Comparison of ENCODE assay signal across 14 cellular contexts in the genomic region with DNA sequence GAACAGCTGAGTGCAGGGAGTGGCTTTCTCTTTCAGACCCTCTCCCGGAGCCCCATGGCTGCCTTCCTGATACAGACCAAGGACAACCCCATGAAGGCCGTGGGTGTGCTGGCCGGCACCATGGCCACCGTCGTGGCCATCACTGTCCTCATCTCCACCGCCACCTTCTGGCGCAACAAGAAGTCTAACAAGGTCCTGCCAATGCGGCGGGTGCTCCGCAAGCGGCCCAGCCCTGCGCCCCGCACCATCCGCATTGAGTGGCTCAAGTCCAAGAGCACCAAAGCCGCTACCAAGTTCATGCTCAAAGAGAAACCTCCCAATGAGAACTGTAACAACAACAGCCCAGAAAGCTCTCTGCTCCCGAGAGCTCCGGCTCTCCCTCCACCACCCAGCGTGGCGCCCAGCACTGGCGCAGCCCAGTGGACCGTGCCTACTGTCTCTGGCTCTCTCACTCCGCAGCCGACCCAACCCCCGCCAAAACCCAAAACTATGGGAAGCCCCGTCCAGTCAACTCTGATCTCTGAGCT. TPM values are rescaled to one million over a fixed set of nuclear protein-coding genes. Genes with fewer than 3 reads are reported as not detected.
DNase-seq lines count a peak whose midpoint lies in the region; ATAC-seq and TF ChIP-seq lines count a peak whose summit lies in the region.
"Had no signal": no experiment of that assay in that cellular context is flagged by ENCODE, and none has a peak within 500 bp of the region (broad histone marks: within the 10 kb centered on the region; RNA-seq: fewer than 3 reads in every experiment).

No MANE protein-coding gene starts in this region.

- intact Hi-C loops in activated CD8-positive, alpha-beta T cell treated with anti-CD3 and anti-CD28 coated beads for 36 hours (cut with micrococcal nuclease): no loop called here

- TF ChIP-seq CTCF in activated CD8-positive, alpha-beta T cell treated with anti-CD3 and anti-CD28 coated beads for 36 hours (IDR thresholded peaks at IDR 0.05): no peak
- TF ChIP-seq CTCF in progenitor cell of endocrine pancreas (IDR thresholded peaks at IDR 0.05; ENCODE audit: unreplicated experiment): no peak

- POLR2A ChIA-PET in activated CD8-positive, alpha-beta T cell treated with anti-CD3 and anti-CD28 coated beads, Interleukin-2, amount 10 ng/mL, durations not matched to agents 7 days and 5 days (lab: Charles Lee): no interaction called here
- POLR2A ChIA-PET in activated CD8-positive, alpha-beta T cell treated with anti-CD3 and anti-CD28 coated beads for 36 hours (lab: Charles Lee): no interaction called here

- H3K27me3 Mint-ChIP-seq in activated CD8-positive, alpha-beta T cell treated with anti-CD3 and anti-CD28 coated beads, Interleukin-2, amount 10 ng/mL, durations not matched to agents 7 days and 5 days (ENCODE audit: low read depth): no peaks in the 10 kb centered on the region
- no peaks in the 10 kb centered on the region for H3K27me3 Mint-ChIP-seq in activated CD8-positive, alpha-beta T cell treated with anti-CD3 and anti-CD28 coated beads for 36 hours
- H3K27me3 Mint-ChIP-seq in activated T-helper 17 cell treated with anti-CD3 and anti-CD28 coated beads, Interleukin-2, amount 50 U/mL, for 72 hours: peaks cover 10% of the 10 kb centered on the region
- peaks cover 6% of the 10 kb centered on the region for H3K27me3 Mint-ChIP-seq in progenitor cell of endocrine pancreas

- H3K4me3 Mint-ChIP-seq in activated CD8-positive, alpha-beta T cell treated with anti-CD3 and anti-CD28 coated beads, Interleukin-2, amount 10 ng/mL, durations not matched to agents 7 days and 5 days: no peak overlapping the region
- H3K4me3 Mint-ChIP-seq in activated CD8-positive, alpha-beta T cell treated with anti-CD3 and anti-CD28 coated beads for 36 hours: no peak overlapping the region
- peak overlapping the region; percentile 42 for H3K4me3 Mint-ChIP-seq in activated T-helper 17 cell treated with anti-CD3 and anti-CD28 coated beads, Interleukin-2, amount 50 U/mL, for 72 hours
- H3K4me3 Mint-ChIP-seq in progenitor cell of endocrine pancreas (ENCODE audit: low read depth): no peak overlapping the region
- H3K4me3 Mint-ChIP-seq: type B pancreatic cell had no signal

- DNase-seq in activated CD8-positive, alpha-beta T cell treated with anti-CD3 and anti-CD28 coated beads, Interleukin-2, amount 10 ng/mL, durations not matched to agents 7 days and 5 days: no peak
- DNase-seq in activated CD8-positive, alpha-beta T cell treated with anti-CD3 and anti-CD28 coated beads for 36 hours: no peak
- DNase-seq in progenitor cell of endocrine pancreas (ENCODE audit: low spot score, unreplicated experiment) (no peak), NCI-H748 (lab: John Stamatoyannopoulos, UW; ENCODE audit: unreplicated experiment) (no peak)
- no peak for DNase-seq in stimulated activated naive CD4-positive, alpha-beta T cell treated with Interleukin-2 at 50 U/mL for 16 hours (lab: John Stamatoyannopoulos, UW)
- DNase-seq: activated CD4-positive, CD25-positive, alpha-beta regulatory T cell; activated effector memory CD4-positive, alpha-beta T cell treated with anti-CD3 and anti-CD28 coated beads, Interleukin-2, amount 50 U/mL, for 16 hours; DMS 273 treated with DMSO at 0.1 percent for 48 hours; NCI-H187 had no signal

- no peaks in the 10 kb centered on the region for H3K36me3 Mint-ChIP-seq in activated CD8-positive, alpha-beta T cell treated with anti-CD3 and anti-CD28 coated beads, Interleukin-2, amount 10 ng/mL, durations not matched to agents 7 days and 5 days (ENCODE audit: low read depth)
- H3K36me3 Mint-ChIP-seq in activated CD8-positive, alpha-beta T cell treated with anti-CD3 and anti-CD28 coated beads for 36 hours (ENCODE audit: low read depth): peaks cover under 1% of the 10 kb centered on the region
- no peaks in the 10 kb centered on the region for H3K36me3 Mint-ChIP-seq in activated T-helper 17 cell treated with anti-CD3 and anti-CD28 coated beads, Interleukin-2, amount 50 U/mL, for 72 hours (ENCODE audit: low read depth)
- no peaks in the 10 kb centered on the region for H3K36me3 Mint-ChIP-seq in progenitor cell of endocrine pancreas (ENCODE audit: insufficient read depth)
- H3K36me3 Mint-ChIP-seq: type B pancreatic cell had no signal

- ATAC-seq in activated CD8-positive, alpha-beta T cell treated with anti-CD3 and anti-CD28 coated beads, Interleukin-2, amount 10 ng/mL, durations not matched to agents 7 days and 5 days: peak; percentile 27
- no peak for ATAC-seq in activated CD8-positive, alpha-beta T cell treated with anti-CD3 and anti-CD28 coated beads for 36 hours
- ATAC-seq in HG02588 (IDR thresholded peaks at IDR 0.05; ENCODE audit: unreplicated experiment): peak; percentile 19
- peak; percentile 19 for ATAC-seq in activated T-helper 17 cell treated with anti-CD3 and anti-CD28 coated beads, Interleukin-2, amount 50 U/mL, for 72 hours (replicated peaks)
- ATAC-seq in GM18520 (IDR thresholded peaks at IDR 0.05; ENCODE audit: unreplicated experiment): no peak

- CTCF ChIA-PET in activated CD8-positive, alpha-beta T cell treated with anti-CD3 and anti-CD28 coated beads, Interleukin-2, amount 10 ng/mL, durations not matched to agents 7 days and 5 days (lab: Charles Lee): interaction anchor here (0.7 to 8.0 kb wide), 18 partner anchors 9 to 323 kb away, joined by 3 to 73 read pairs (median 5); a partner anchor contains a TSS
- CTCF ChIA-PET in activated CD8-positive, alpha-beta T cell treated with anti-CD3 and anti-CD28 coated beads for 36 hours (lab: Charles Lee): interaction anchor here (0.7 to 4.9 kb wide), 20 partner anchors 8 to 326 kb away, joined by 3 to 46 read pairs (median 4); a partner anchor contains a TSS

- no peaks in the 10 kb centered on the region for H3K9me3 Mint-ChIP-seq in activated CD8-positive, alpha-beta T cell treated with anti-CD3 and anti-CD28 coated beads, Interleukin-2, amount 10 ng/mL, durations not matched to agents 7 days and 5 days (ENCODE audit: insufficient read depth)
- H3K9me3 Mint-ChIP-seq in activated CD8-positive, alpha-beta T cell treated with anti-CD3 and anti-CD28 coated beads for 36 hours: peaks cover 2% of the 10 kb centered on the region
- no peaks in the 10 kb centered on the region for H3K9me3 Mint-ChIP-seq in activated T-helper 17 cell treated with anti-CD3 and anti-CD28 coated beads, Interleukin-2, amount 50 U/mL, for 72 hours
- H3K9me3 Mint-ChIP-seq in progenitor cell of endocrine pancreas (ENCODE audit: low read depth): no peaks in the 10 kb centered on the region
- H3K9me3 Mint-ChIP-seq: type B pancreatic cell had no signal

- H3K27ac Mint-ChIP-seq in activated CD8-positive, alpha-beta T cell treated with anti-CD3 and anti-CD28 coated beads, Interleukin-2, amount 10 ng/mL, durations not matched to agents 7 days and 5 days: no peak overlapping the region
- H3K27ac Mint-ChIP-seq in activated CD8-positive, alpha-beta T cell treated with anti-CD3 and anti-CD28 coated beads for 36 hours: no peak overlapping the region
- H3K27ac Mint-ChIP-seq in activated T-helper 17 cell treated with anti-CD3 and anti-CD28 coated beads, Interleukin-2, amount 50 U/mL, for 72 hours: no peak overlapping the region
- peak overlapping the region; percentile 58 for H3K27ac Mint-ChIP-seq in progenitor cell of endocrine pancreas
- H3K27ac Mint-ChIP-seq: type B pancreatic cell had no signal

- no peaks in the 10 kb centered on the region for H3K4me1 Mint-ChIP-seq in activated CD8-positive, alpha-beta T cell treated with anti-CD3 and anti-CD28 coated beads, Interleukin-2, amount 10 ng/mL, durations not matched to agents 7 days and 5 days (ENCODE audit: low read depth)
- H3K4me1 Mint-ChIP-seq in activated CD8-positive, alpha-beta T cell treated with anti-CD3 and anti-CD28 coated beads for 36 hours (ENCODE audit: low read depth): no peaks in the 10 kb centered on the region
- H3K4me1 Mint-ChIP-seq in activated T-helper 17 cell treated with anti-CD3 and anti-CD28 coated beads, Interleukin-2, amount 50 U/mL, for 72 hours: peaks cover 7% of the 10 kb centered on the region
- no peaks in the 10 kb centered on the region for H3K4me1 Mint-ChIP-seq in progenitor cell of endocrine pancreas (ENCODE audit: low read depth)

RNA-seq across cellular contexts. Expression of a gene that starts 11.2 kb away (rescaled TPM):
- total RNA-seq in activated CD8-positive, alpha-beta T cell treated with anti-CD3 and anti-CD28 coated beads, Interleukin-2, amount 10 ng/mL, durations not matched to agents 7 days and 5 days: not detected
- not detected for total RNA-seq in activated CD8-positive, alpha-beta T cell treated with anti-CD3 and anti-CD28 coated beads for 36 hours
- not detected for total RNA-seq in activated T-helper 17 cell treated with anti-CD3 and anti-CD28 coated beads, Interleukin-2, amount 50 U/mL, for 72 hours
- total RNA-seq in progenitor cell of endocrine pancreas: not detected in 2 replicates
- total RNA-seq: fibroblast of villous mesenchyme had no signal

RNA-seq across cellular contexts. Expression of a gene that starts 19.8 kb away (rescaled TPM):
- under 1 TPM; 0.26 to 0.29 TPM for total RNA-seq in activated CD8-positive, alpha-beta T cell treated with anti-CD3 and anti-CD28 coated beads, Interleukin-2, amount 10 ng/mL, durations not matched to agents 7 days and 5 days
- 1 to 10 TPM; 1.8 to 2.4 TPM for total RNA-seq in activated CD8-positive, alpha-beta T cell treated with anti-CD3 and anti-CD28 coated beads for 36 hours
- total RNA-seq in activated T-helper 17 cell treated with anti-CD3 and anti-CD28 coated beads, Interleukin-2, amount 50 U/mL, for 72 hours: under 1 TPM; 0.11 TPM
- 0.31 and 0.96 TPM in 2 replicates for total RNA-seq in progenitor cell of endocrine pancreas

RNA-seq across cellular contexts. Expression of a gene that starts 27.2 kb away (rescaled TPM):
- total RNA-seq in activated CD8-positive, alpha-beta T cell treated with anti-CD3 and anti-CD28 coated beads, Interleukin-2, amount 10 ng/mL, durations not matched to agents 7 days and 5 days: not detected
- not detected for total RNA-seq in activated CD8-positive, alpha-beta T cell treated with anti-CD3 and anti-CD28 coated beads for 36 hours
- total RNA-seq in activated T-helper 17 cell treated with anti-CD3 and anti-CD28 coated beads, Interleukin-2, amount 50 U/mL, for 72 hours: not detected
- not detected in 2 replicates for total RNA-seq in progenitor cell of endocrine pancreas
- total RNA-seq: fibroblast of villous mesenchyme had no signal

RNA-seq across cellular contexts. Expression of a gene that starts 30.7 kb away (rescaled TPM):
- not detected for total RNA-seq in activated CD8-positive, alpha-beta T cell treated with anti-CD3 and anti-CD28 coated beads, Interleukin-2, amount 10 ng/mL, durations not matched to agents 7 days and 5 days
- total RNA-seq in activated CD8-positive, alpha-beta T cell treated with anti-CD3 and anti-CD28 coated beads for 36 hours: not detected
- total RNA-seq in activated T-helper 17 cell treated with anti-CD3 and anti-CD28 coated beads, Interleukin-2, amount 50 U/mL, for 72 hours: not detected
- total RNA-seq in progenitor cell of endocrine pancreas: not detected in 2 replicates
- total RNA-seq: fibroblast of villous mesenchyme had no signal

RNA-seq across cellular contexts. Expression of a gene that starts 40.5 kb away (rescaled TPM):
- not detected for total RNA-seq in activated CD8-positive, alpha-beta T cell treated with anti-CD3 and anti-CD28 coated beads, Interleukin-2, amount 10 ng/mL, durations not matched to agents 7 days and 5 days
- total RNA-seq in activated CD8-positive, alpha-beta T cell treated with anti-CD3 and anti-CD28 coated beads for 36 hours: not detected
- total RNA-seq in activated T-helper 17 cell treated with anti-CD3 and anti-CD28 coated beads, Interleukin-2, amount 50 U/mL, for 72 hours: not detected
- not detected in 2 replicates for total RNA-seq in progenitor cell of endocrine pancreas
- total RNA-seq: fibroblast of villous mesenchyme had no signal

Comparison
In these comparisons a context has a peak if more than half of its experiments do, and no peak if none do; other contexts are left out.
1. ATAC-seq: peak in activated CD8-positive, alpha-beta T cell treated with anti-CD3 and anti-CD28 coated beads, Interleukin-2, amount 10 ng/mL, durations not matched to agents 7 days and 5 days (single experiment), HG02588 (single experiment) and activated T-helper 17 cell treated with anti-CD3 and anti-CD28 coated beads, Interleukin-2, amount 50 U/mL, for 72 hours (single experiment); none in activated CD8-positive, alpha-beta T cell treated with anti-CD3 and anti-CD28 coated beads for 36 hours (single experiment) and GM18520 (single experiment).